In genomic region chr12:59808317-59808910, GRCh38 we compare ENCODE assay signal across 8 cellular contexts.
DNase-seq lines count a peak whose midpoint lies in the region; ATAC-seq, FAIRE-seq and TF ChIP-seq lines count a peak whose summit lies in the region.

No MANE protein-coding gene starts in this region.

- peak in 4 of 5 donors; percentile 22 to 38 (median 32) for DNase-seq in CD4-positive, alpha-beta memory T cell
- DNase-seq in NCI-H2196 treated with DMSO at 0.1 percent for 48 hours (lab: John Stamatoyannopoulos, UW; ENCODE audit: unreplicated experiment) (peak; percentile 3), kidney (no peak), tibial nerve (ENCODE audit: low spot score in 2 of 2) (no peak), NCI-H2227 (lab: John Stamatoyannopoulos, UW; ENCODE audit: unreplicated experiment) (no peak)

- 9 to 18% methylated on average over 3 of the region's 3 CpGs for WGBS in tibial nerve, 2 donors

- no peaks in the 10 kb centered on the region for H3K4me1 ChIP-seq in CD4-positive, alpha-beta memory T cell (ENCODE audit: insufficient read depth, low read length)
- peaks cover 0 to 4% of the 10 kb centered on the region in 2 donors for H3K4me1 ChIP-seq in kidney (ENCODE audit: control insufficient read depth in 1 of 2, insufficient read depth in 1 of 2, low read depth in 1 of 2, low read length in 2 of 2)
- peaks cover 0 to 4% (median 0%) of the 10 kb centered on the region in 4 donors for H3K4me1 ChIP-seq in tibial nerve

- TF ChIP-seq EP300 in tibial nerve (IDR thresholded peaks at IDR 0.05), result no peak

- H3K27me3 Mint-ChIP-seq in CD4-positive, alpha-beta memory T cell, result peaks cover 2 to 4% of the 10 kb centered on the region in 2 donors
- H3K27me3 Mint-ChIP-seq in brain, result no peaks in the 10 kb centered on the region

- POLR2A ChIA-PET in CD4-positive, alpha-beta memory T cell (lab: Charles Lee; ENCODE audit: partially characterized antibody), result no interaction called here

- no peak overlapping the region for H3K4me3 ChIP-seq in CD4-positive, alpha-beta memory T cell (ENCODE audit: low read length in 2 of 2)
- H3K4me3 ChIP-seq in kidney (ENCODE audit: low read length in 2 of 2), result no peak overlapping the region
- no peak overlapping the region for H3K4me3 ChIP-seq in tibial nerve

- peak; percentile 73 for FAIRE-seq in kidney (lab: Jason Lieb, UNC)

- ATAC-seq in GM18520 (IDR thresholded peaks at IDR 0.05; ENCODE audit: unreplicated experiment), result peak; percentile 54
- peak; percentile 94 for ATAC-seq in HG02943 (IDR thresholded peaks at IDR 0.05; ENCODE audit: low read depth, unreplicated experiment)

- no peak for TF ChIP-seq POLR2A in tibial nerve (IDR thresholded peaks at IDR 0.05)

- peak; percentile 64 to 83 for TF ChIP-seq CTCF in brain (conservative IDR thresholded peaks at IDR 0.05)
- peak; percentile 52 for TF ChIP-seq CTCF in kidney (IDR thresholded peaks at IDR 0.05; ENCODE audit: borderline replicate concordance, extremely low read depth, insufficient read depth)
- peak; percentile 44 to 66 (median 61) for TF ChIP-seq CTCF in tibial nerve (IDR thresholded peaks at IDR 0.05)

- no peaks in the 10 kb centered on the region for H3K9me3 ChIP-seq in CD4-positive, alpha-beta memory T cell (ENCODE audit: control insufficient read depth in 1 of 2, low read length in 2 of 2)
- H3K9me3 ChIP-seq in kidney (ENCODE audit: control insufficient read depth in 1 of 2, low read length in 2 of 2) (no peaks in the 10 kb centered on the region), tibial nerve (no peaks in the 10 kb centered on the region)

- H3K4me3 Mint-ChIP-seq in CD4-positive, alpha-beta memory T cell, result no peak overlapping the region
- no peak overlapping the region for H3K4me3 Mint-ChIP-seq in brain

- no peaks in the 10 kb centered on the region for H3K36me3 Mint-ChIP-seq in CD4-positive, alpha-beta memory T cell
- no peaks in the 10 kb centered on the region for H3K36me3 Mint-ChIP-seq in brain

- no peak overlapping the region for H3K27ac Mint-ChIP-seq in CD4-positive, alpha-beta memory T cell
- H3K27ac Mint-ChIP-seq in brain, result no peak overlapping the region

- no peaks in the 10 kb centered on the region for H3K36me3 ChIP-seq in CD4-positive, alpha-beta memory T cell (ENCODE audit: insufficient read depth, low read length)
- no peaks in the 10 kb centered on the region for H3K36me3 ChIP-seq in kidney (ENCODE audit: control insufficient read depth in 1 of 2, insufficient read depth in 2 of 2, low read length in 2 of 2)
- no peaks in the 10 kb centered on the region for H3K36me3 ChIP-seq in tibial nerve

- H3K9ac ChIP-seq in kidney (ENCODE audit: low read length in 2 of 2), result no peak overlapping the region

- peaks cover 0 to 1% (median under 1%) of the 10 kb centered on the region in 4 donors for H3K4me1 Mint-ChIP-seq in CD4-positive, alpha-beta memory T cell
- H3K4me1 Mint-ChIP-seq in brain, result no peaks in the 10 kb centered on the region

- H3K27ac ChIP-seq in CD4-positive, alpha-beta memory T cell (ENCODE audit: low read depth, low read length), result no peak overlapping the region
- H3K27ac ChIP-seq in kidney (ENCODE audit: low read depth in 2 of 2, low read length in 2 of 2), result no peak overlapping the region
- no peak overlapping the region for H3K27ac ChIP-seq in tibial nerve

- intact Hi-C loops in CD4-positive, alpha-beta memory T cell (cut with micrococcal nuclease), result loop anchor here (1.0 to 5.0 kb wide), 4 partner anchors 212 to 405 kb away; partner anchors contain the start of gene SLC16A7
- intact Hi-C loops in kidney (cut with DNase I), result no loop called here

- H3K9me3 Mint-ChIP-seq in CD4-positive, alpha-beta memory T cell, result peaks cover 0 to 2% (median 0%) of the 10 kb centered on the region in 8 donors
- H3K9me3 Mint-ChIP-seq in brain, result no peaks in the 10 kb centered on the region

- CTCF ChIA-PET in CD4-positive, alpha-beta memory T cell (lab: Charles Lee; ENCODE audit: partially characterized antibody), result interaction anchor here (0.5 to 4.4 kb wide), 30 partner anchors 8 to 495 kb away, joined by 3 to 28 read pairs (median 4); no protein-coding TSS in a partner anchor

- H3K27me3 ChIP-seq in CD4-positive, alpha-beta memory T cell (ENCODE audit: insufficient read depth, low read length), result no peaks in the 10 kb centered on the region
- no peaks in the 10 kb centered on the region for H3K27me3 ChIP-seq in tibial nerve

Comparison
In these comparisons a context has a peak if more than half of its experiments do, and no peak if none do; other contexts are left out.
1. DNase-seq: peak in CD4-positive, alpha-beta memory T cell (4 of 5) and NCI-H2196 treated with DMSO at 0.1 percent for 48 hours (single experiment); none in kidney (single experiment), tibial nerve (0 of 2) and NCI-H2227 (single experiment).
2. Peak in every context shown above with its lines, with median percentiles within 50 percentile points of each other: CTCF ChIP-seq.